ENCODE assay signal across 8 cellular contexts in the genomic region with DNA sequence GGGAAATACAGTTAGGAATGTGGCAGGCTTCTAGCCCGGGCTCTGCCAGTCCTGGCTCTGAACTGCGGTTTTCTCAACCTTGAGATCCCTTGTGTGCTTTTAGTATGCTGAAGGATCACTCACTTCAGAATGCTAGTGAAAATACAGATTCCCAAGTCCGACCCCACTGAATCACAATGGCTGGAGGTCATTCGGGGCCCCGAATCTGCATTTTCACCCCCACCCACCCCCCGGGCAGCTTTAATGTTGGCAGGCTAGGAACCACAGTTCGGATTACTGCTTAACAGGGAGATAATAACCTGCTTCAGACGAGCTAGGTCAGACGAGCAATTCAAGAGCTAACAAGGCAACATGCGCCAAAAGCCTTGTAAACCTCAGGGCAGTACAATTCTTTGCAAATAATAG. TPM values are rescaled to one million over a fixed set of nuclear protein-coding genes. Genes with fewer than 3 reads are reported as not detected.
DNase-seq lines count a peak whose midpoint lies in the region; ATAC-seq lines count a peak whose summit lies in the region.

No MANE protein-coding gene starts in this region.

- H3K9ac ChIP-seq in adipocyte (ENCODE audit: low read length) = peak overlapping the region; percentile 82

- ATAC-seq in HG02870 (IDR thresholded peaks at IDR 0.05; ENCODE audit: unreplicated experiment) = no peak

- peak overlapping the region; percentile 81 for H3K4me3 ChIP-seq in ACC112 (ENCODE audit: low read depth, low read length)
- H3K4me3 ChIP-seq in H7 (ENCODE audit: insufficient read depth, low read depth, low read length) = peak overlapping the region; percentile 63
- peak overlapping the region; percentile 81 for H3K4me3 ChIP-seq in adipocyte (ENCODE audit: low read length)

- peak overlapping the region; percentile 65 for H2AFZ ChIP-seq in ACC112 (ENCODE audit: low read length, unreplicated experiment)

- H3K9me3 Mint-ChIP-seq in immature natural killer cell = no peaks in the 10 kb centered on the region

- peak; percentile 45 for DNase-seq in H7
- DNase-seq in adipocyte (ENCODE audit: low read depth) = peak; percentile 57
- DNase-seq in immature natural killer cell = no peak
- peak; percentile 49 for DNase-seq in superior temporal gyrus (ENCODE audit: extremely low spot score)
- DNase-seq in posterior vena cava (ENCODE audit: low spot score) = no peak
- DNase-seq in NCI-H128 (lab: John Stamatoyannopoulos, UW; ENCODE audit: unreplicated experiment) = no peak

- peaks cover 36% of the 10 kb centered on the region for H3K4me1 ChIP-seq in ACC112 (ENCODE audit: control insufficient read depth, insufficient read depth, low read length, unreplicated experiment)
- H3K4me1 ChIP-seq in adipocyte (ENCODE audit: control insufficient read depth, insufficient read depth, low read length) = peaks cover 61% of the 10 kb centered on the region

- H3K4me3 Mint-ChIP-seq in immature natural killer cell = peak overlapping the region; percentile 78 to 84 (median 83)

- no peaks in the 10 kb centered on the region for H3K36me3 ChIP-seq in ACC112 (ENCODE audit: insufficient read depth, low read length)
- H3K36me3 ChIP-seq in H7 (replicated peaks; ENCODE audit: control insufficient read depth, insufficient read depth, low read length) = no peaks in the 10 kb centered on the region
- H3K36me3 ChIP-seq in adipocyte (ENCODE audit: control insufficient read depth, insufficient read depth, low read length, severe bottlenecking) = no peaks in the 10 kb centered on the region

- no peaks in the 10 kb centered on the region for H3K36me3 Mint-ChIP-seq in immature natural killer cell

- H3K27ac Mint-ChIP-seq in immature natural killer cell = peak overlapping the region; percentile 83 to 93 (median 90)

- no peaks in the 10 kb centered on the region for H3K9me3 ChIP-seq in adipocyte (ENCODE audit: control insufficient read depth, low read length)

- H3K27me3 Mint-ChIP-seq in immature natural killer cell (ENCODE audit: low read depth in 3 of 3) = peaks cover 0 to 16% (median 2%) of the 10 kb centered on the region in 3 donors

- intact Hi-C loops in posterior vena cava (cut with DNase I) = no loop called here

- H3K27me3 ChIP-seq in ACC112 (ENCODE audit: insufficient read depth, low read length) = no peaks in the 10 kb centered on the region
- H3K27me3 ChIP-seq in H7 (ENCODE audit: control insufficient read depth, insufficient read depth, low read length) = peaks cover 3% of the 10 kb centered on the region
- H3K27me3 ChIP-seq in adipocyte (replicated peaks; ENCODE audit: control insufficient read depth, insufficient read depth, low read length) = no peaks in the 10 kb centered on the region

- H3K4me1 Mint-ChIP-seq in immature natural killer cell = peaks cover 51 to 53% of the 10 kb centered on the region in 2 donors

- peak overlapping the region; percentile 59 for H3K27ac ChIP-seq in ACC112 (ENCODE audit: low read depth, low read length)

- H3K79me2 ChIP-seq in ACC112 (ENCODE audit: control insufficient read depth, insufficient read depth, low read length, unreplicated experiment) = peaks cover 34% of the 10 kb centered on the region

RNA-seq across cellular contexts. Expression of a gene that starts 0.5 kb away (rescaled TPM):
- 0.70 and 1.1 TPM in 2 replicates for total RNA-seq in H7 (2014; rRNA removed; shearing (Covaris generic))
- polyA plus RNA-seq in immature natural killer cell = 10 to 100 TPM; 13.0 to 24.1 (median 15.5) TPM
- total RNA-seq in posterior vena cava = 10 to 100 TPM; 35.1 to 43.8 TPM

RNA-seq across cellular contexts. Expression of a gene that starts 36.2 kb away (rescaled TPM):
- 0.04 and 0.17 TPM in 2 replicates for total RNA-seq in H7 (2014; rRNA removed; shearing (Covaris generic))
- not detected for polyA plus RNA-seq in immature natural killer cell
- not detected for total RNA-seq in posterior vena cava

Comparison
In these comparisons a context has a peak if more than half of its experiments do, and no peak if none do; other contexts are left out.
1. DNase-seq: peak in H7 (single experiment), adipocyte (single experiment) and superior temporal gyrus (single experiment); none in immature natural killer cell (0 of 3), posterior vena cava (single experiment) and NCI-H128 (single experiment).
2. RNA of a gene that starts 0.5 kb away (total RNA-seq): 35.1 to 43.8 TPM in posterior vena cava; 0.70 to 1.1 TPM in H7; every median in the first group is over 10 times any median in the second.
3. Peak in every context shown above with its lines, with median percentiles within 50 percentile points of each other: H3K4me3 ChIP-seq.